ENCODE assay signal across 10 cellular contexts in genomic region chr7:27364344-27364758, GRCh38.
DNase-seq lines count a peak whose midpoint lies in the region; ATAC-seq and TF ChIP-seq lines count a peak whose summit lies in the region.
"Had no signal": no experiment of that assay in that cellular context is flagged by ENCODE, and none has a peak within 500 bp of the region (broad histone marks: within the 10 kb centered on the region; RNA-seq: fewer than 3 reads in every experiment).

No MANE protein-coding gene starts in this region.

- no peaks in the 10 kb centered on the region for H3K4me1 Mint-ChIP-seq in glutamatergic neuron (ENCODE audit: low read depth, unreplicated experiment)

- H3K27me3 Mint-ChIP-seq in glutamatergic neuron (ENCODE audit: unreplicated experiment), result no peaks in the 10 kb centered on the region

- H3K27me3 ChIP-seq in adipocyte (replicated peaks; ENCODE audit: control insufficient read depth, insufficient read depth, low read length), result no peaks in the 10 kb centered on the region
- H3K27me3 ChIP-seq: neutrophil had no signal

- H3K4me3 ChIP-seq in adipocyte (ENCODE audit: low read length), result peak overlapping the region; percentile 70

- intact Hi-C loops in left cardiac atrium (cut with DNase I), result no loop called here
- intact Hi-C loops in sciatic nerve (cut with DNase I), result no loop called here

- ATAC-seq in left cardiac atrium, result peak; percentile 84 to 92
- peak; percentile 97 for ATAC-seq in sciatic nerve

- peak overlapping the region; percentile 77 for H3K9ac ChIP-seq in adipocyte (ENCODE audit: low read length)

- no peaks in the 10 kb centered on the region for H3K36me3 Mint-ChIP-seq in glutamatergic neuron (ENCODE audit: unreplicated experiment)

- POLR2A ChIA-PET in HEK293T (lab: Yijun Ruan, JAX), result no interaction called here

- H3K4me3 Mint-ChIP-seq in glutamatergic neuron (ENCODE audit: unreplicated experiment), result no peak overlapping the region

- H3K27ac Mint-ChIP-seq in glutamatergic neuron (ENCODE audit: unreplicated experiment), result no peak overlapping the region

- CTCF ChIA-PET in HEK293T (lab: Yijun Ruan, JAX), result no interaction called here

- no peaks in the 10 kb centered on the region for H3K36me3 ChIP-seq in adipocyte (ENCODE audit: control insufficient read depth, insufficient read depth, low read length, severe bottlenecking)
- H3K36me3 ChIP-seq: neutrophil had no signal

- no peaks in the 10 kb centered on the region for H3K9me3 ChIP-seq in adipocyte (ENCODE audit: control insufficient read depth, low read length)
- H3K9me3 ChIP-seq: neutrophil had no signal

- TF ChIP-seq CTCF in glutamatergic neuron (IDR thresholded peaks at IDR 0.05; ENCODE audit: partially characterized antibody, unreplicated experiment), result no peak

- H3K9me3 Mint-ChIP-seq in glutamatergic neuron (ENCODE audit: unreplicated experiment), result no peaks in the 10 kb centered on the region

- H3K4me1 ChIP-seq in adipocyte (ENCODE audit: control insufficient read depth, insufficient read depth, low read length), result peaks cover 22% of the 10 kb centered on the region

- DNase-seq in GM03348 (ENCODE audit: low spot score) (peak; percentile 78), adipocyte (ENCODE audit: low read depth) (peak; percentile 88), left cardiac atrium (peak; percentile 79), sciatic nerve (ENCODE audit: low spot score) (peak; percentile 78), glutamatergic neuron (no peak), HEK293T (ENCODE audit: extremely low spot score) (no peak), cerebellum (ENCODE audit: low spot score) (no peak), NCI-H146 treated with DMSO at 0.1 percent for 48 hours (lab: John Stamatoyannopoulos, UW; ENCODE audit: unreplicated experiment) (no peak)
- DNase-seq: GDM1 had no signal

TF ChIP-seq in HEK293T, 16 proteins besides CTCF, POLR2A, EP300 and RAD21:
- TF ChIP-seq FOXA1 (IDR thresholded peaks at IDR 0.05) (no peak), SUZ12 (IDR thresholded peaks at IDR 0.05) (no peak), TARDBP (IDR thresholded peaks at IDR 0.05) (no peak), L3MBTL2 (conservative IDR thresholded peaks at IDR 0.05) (no peak), CTBP1 (IDR thresholded peaks at IDR 0.05; ENCODE audit: borderline replicate concordance) (no peak), ZNF384 (IDR thresholded peaks at IDR 0.05) (no peak), HDGF (IDR thresholded peaks at IDR 0.05; ENCODE audit: borderline replicate concordance) (no peak), ARNT (IDR thresholded peaks at IDR 0.05) (no peak), NFRKB (IDR thresholded peaks at IDR 0.05) (no peak), LEF1 (IDR thresholded peaks at IDR 0.05; ENCODE audit: borderline replicate concordance) (no peak)

Comparison
In these comparisons a context has a peak if more than half of its experiments do, and no peak if none do; other contexts are left out.
1. DNase-seq: peak in GM03348 (single experiment), adipocyte (single experiment), left cardiac atrium (single experiment) and sciatic nerve (single experiment); none in glutamatergic neuron (single experiment), HEK293T (single experiment), cerebellum (single experiment) and NCI-H146 treated with DMSO at 0.1 percent for 48 hours (single experiment).